12 cellular contexts compared by ENCODE assay signal in the genomic region with DNA sequence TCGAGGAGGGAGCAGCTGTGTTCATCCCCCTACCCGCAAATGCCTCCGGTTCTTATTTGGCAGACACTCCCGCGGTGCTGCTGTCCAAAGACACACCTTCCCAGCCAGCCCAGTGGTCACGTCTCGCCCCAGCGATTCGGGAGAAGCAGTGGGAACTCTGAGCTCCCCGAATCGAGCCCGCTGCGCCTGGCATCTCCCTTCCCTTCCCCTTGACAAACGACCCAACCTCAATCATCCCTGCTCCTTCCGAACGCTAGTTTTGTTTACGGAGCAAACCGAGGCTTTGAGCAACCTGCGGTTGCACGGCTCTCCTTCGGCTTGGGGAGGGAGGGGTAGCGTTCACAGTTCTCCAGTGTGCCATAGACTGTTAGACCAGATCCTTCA. TPM values are rescaled to one million over a fixed set of nuclear protein-coding genes. Genes with fewer than 3 reads are reported as not detected.
A peak's percentile ranks its signal among the peaks of the same experiment; 100 is the strongest.
DNase-seq lines count a peak whose midpoint lies in the region; ATAC-seq, FAIRE-seq and TF ChIP-seq lines count a peak whose summit lies in the region.
"Had no signal": no experiment of that assay in that cellular context is flagged by ENCODE, and none has a peak within 500 bp of the region (broad histone marks: within the 10 kb centered on the region; RNA-seq: fewer than 3 reads in every experiment).

No MANE protein-coding gene starts in this region.

- no peak for TF ChIP-seq POLR2A in heart left ventricle (IDR thresholded peaks at IDR 0.05)
- no peak for TF ChIP-seq POLR2A in H1 (IDR thresholded peaks at IDR 0.05; ENCODE audit: control extremely low read depth in 1 of 2, low read depth in 2 of 2, low read length in 2 of 2)

- WGBS in heart left ventricle, 4 donors, result 0 to 20% (median 10%) methylated on average over 22 of the region's 22 CpGs
- WGBS in H1 (ENCODE audit: extremely low coverage in 1 of 2, insufficient coverage in 1 of 2, insufficient read length in 1 of 2, insufficient replicate concordance in 2 of 2, low coverage in 1 of 2, low lambda C conversion rate in 2 of 2, missing lambda C conversion rate in 1 of 2), 2 experiments, result 0% methylated on average over 10 of the region's 22 CpGs; no CpG with 5 or more reads in 1 of the 2 experiments
- WGBS in mesendoderm (ENCODE audit: extremely low coverage, insufficient coverage, low lambda C conversion rate), result no CpG with 5 or more reads among the region's 22 CpGs
- 2 to 6% methylated on average over 22 of the region's 22 CpGs for WGBS in aorta, 2 donors

- H3K36me3 ChIP-seq in heart left ventricle (no peaks in the 10 kb centered on the region), H1 (ENCODE audit: control insufficient read depth in 2 of 4, insufficient read depth in 4 of 4, low read length in 3 of 4) (no peaks in the 10 kb centered on the region), mesendoderm (ENCODE audit: control insufficient read depth, insufficient read depth, low read length) (no peaks in the 10 kb centered on the region), aorta (ENCODE audit: control insufficient read depth in 1 of 2, insufficient read depth in 2 of 2, low read length in 1 of 2) (no peaks in the 10 kb centered on the region)

- ATAC-seq in heart left ventricle (no peak), Right ventricle myocardium inferior (no peak), aorta (ENCODE audit: low FRiP score) (peak; percentile 24), HG03108 (IDR thresholded peaks at IDR 0.05; ENCODE audit: unreplicated experiment) (no peak), HG03039 (IDR thresholded peaks at IDR 0.05; ENCODE audit: unreplicated experiment) (no peak)
- ATAC-seq: activated T-cell treated with anti-CD3 and anti-CD28 coated beads, Interleukin-2, amount 50 U/mL, for 72 hours; stimulated activated naive CD8-positive, alpha-beta T cell treated with anti-CD3 and anti-CD28 coated beads, Interleukin-15, Interleukin-2, amounts not matched to agents 100 U/mL and 50 U/mL, for 24 hours had no signal

- H3K79me2 ChIP-seq in H1 (ENCODE audit: control insufficient read depth in 1 of 2, insufficient read depth in 2 of 2, low read length in 2 of 2) (no peaks in the 10 kb centered on the region), mesendoderm (ENCODE audit: control insufficient read depth, insufficient read depth, low read length) (no peaks in the 10 kb centered on the region)

- H3K56ac ChIP-seq in H1 (replicated peaks; ENCODE audit: insufficient read length, low read depth, low read length) (no peak overlapping the region), mesendoderm (ENCODE audit: low read length) (peak overlapping the region; percentile 67)

- H3K27me3 ChIP-seq in heart left ventricle (peaks cover 0 to 46% (median 0%) of the 10 kb centered on the region in 9 donors), H1 (replicated peaks in 1 of 4; ENCODE audit: control insufficient read depth in 3 of 4, extremely low read depth in 1 of 4, insufficient read depth in 3 of 4, low read length in 3 of 4) (peaks cover 1 to 22% (median 17%) of the 10 kb centered on the region in 4 experiments), mesendoderm (ENCODE audit: insufficient read depth, low read length, poor library complexity) (no peaks in the 10 kb centered on the region), aorta (ENCODE audit: control insufficient read depth in 1 of 2, insufficient read depth in 2 of 2, low read length in 1 of 2) (no peaks in the 10 kb centered on the region)

- H2BK15ac ChIP-seq in H1 (ENCODE audit: low read length) (no peak overlapping the region), mesendoderm (replicated peaks; ENCODE audit: low read depth) (no peak overlapping the region)

- H3K4me3 ChIP-seq in heart left ventricle (peak overlapping the region in 11 of 12 donors; percentile 7 to 52 (median 41)), H1 (ENCODE audit: extremely low read depth in 1 of 4, insufficient read depth in 2 of 4, low read depth in 3 of 4, low read length in 4 of 4) (peak overlapping the region; percentile 48 to 71 (median 49)), mesendoderm (ENCODE audit: low read length) (peak overlapping the region; percentile 26), aorta (ENCODE audit: low read length in 2 of 2) (no peak overlapping the region)

- CTCF ChIA-PET in H1 (lab: Charles Lee; ENCODE audit: partially characterized antibody), result interaction anchor here (0.6 to 1.1 kb wide), 4 partner anchors 13 to 564 kb away, joined by 3 to 5 read pairs (median 3); no protein-coding TSS in a partner anchor

- POLR2A ChIA-PET in H1 (lab: Charles Lee; ENCODE audit: partially characterized antibody), result no interaction called here

- TF ChIP-seq RAD21 in H1 (IDR thresholded peaks at IDR 0.05 in 1 of 2, conservative IDR thresholded peaks at IDR 0.05 in 1 of 2; ENCODE audit: low read depth in 2 of 2, low read length in 2 of 2), result no peak

- H3K4me1 ChIP-seq in heart left ventricle (peaks cover 0 to 4% (median 0%) of the 10 kb centered on the region in 12 donors), H1 (replicated peaks in 1 of 4; ENCODE audit: control insufficient read depth in 3 of 4, insufficient read depth in 4 of 4, low read length in 3 of 4) (no peaks in the 10 kb centered on the region), mesendoderm (ENCODE audit: control insufficient read depth, low read depth, low read length) (no peaks in the 10 kb centered on the region), aorta (ENCODE audit: control insufficient read depth in 1 of 2, insufficient read depth in 2 of 2, low read length in 2 of 2) (no peaks in the 10 kb centered on the region)

- no peak overlapping the region for H3K14ac ChIP-seq in H1 (ENCODE audit: insufficient read length)

- no peak overlapping the region for H4K91ac ChIP-seq in H1 (replicated peaks; ENCODE audit: insufficient read length, low read length)

- DNase-seq in heart left ventricle (no peak), Right ventricle myocardium inferior (ENCODE audit: missing footprints) (no peak), H1 (ENCODE audit: low read depth in 1 of 2, low spot score in 2 of 2) (peak in 1 of 2 experiments; percentile 50), mesendoderm (no peak), aorta (no peak), NCI-H1930 (lab: John Stamatoyannopoulos, UW) (no peak)
- DNase-seq: activated T-cell treated with anti-CD3 and anti-CD28 coated beads, Interleukin-2, amount 50 U/mL, for 72 hours; CD4-positive, CD25-positive, alpha-beta regulatory T cell; NCI-H1436; stimulated activated naive CD8-positive, alpha-beta T cell treated with anti-CD3 and anti-CD28 coated beads, Interleukin-15, Interleukin-2, amounts not matched to agents 100 U/mL and 50 U/mL, for 24 hours had no signal

- no peaks in the 10 kb centered on the region for H4K20me1 ChIP-seq in H1 (replicated peaks in 1 of 2; ENCODE audit: control insufficient read depth in 1 of 2, insufficient read depth in 2 of 2, low read length in 2 of 2)

- H3K18ac ChIP-seq in H1 (ENCODE audit: extremely low read depth, low read length), result peak overlapping the region; percentile 71; the same call in 1 of the 2 replicates
- no peak overlapping the region for H3K18ac ChIP-seq in mesendoderm (ENCODE audit: low read length)

- no peak overlapping the region for H2BK20ac ChIP-seq in H1 (ENCODE audit: low read length)

- H3K79me1 ChIP-seq in H1 (ENCODE audit: low read depth, low read length) (no peaks in the 10 kb centered on the region), mesendoderm (ENCODE audit: low read length) (no peaks in the 10 kb centered on the region)

- no peak overlapping the region for H3K23ac ChIP-seq in H1 (ENCODE audit: insufficient read length)
- no peak overlapping the region for H3K23ac ChIP-seq in mesendoderm (ENCODE audit: low read length)

- H3K9ac ChIP-seq in H1 (replicated peaks in 1 of 4; ENCODE audit: extremely low read depth in 1 of 4, low read depth in 3 of 4, low read length in 3 of 4) (no peak overlapping the region), mesendoderm (ENCODE audit: low read length) (no peak overlapping the region)

- H3K9me3 ChIP-seq in heart left ventricle (no peaks in the 10 kb centered on the region), H1 (ENCODE audit: insufficient read depth in 2 of 2, low read depth in 1 of 2, low read length in 1 of 2) (no peaks in the 10 kb centered on the region), aorta (ENCODE audit: control insufficient read depth, low read length) (no peaks in the 10 kb centered on the region)

- no peak overlapping the region for H4K8ac ChIP-seq in H1 (ENCODE audit: extremely low read depth, insufficient read depth, low read length)
- no peak overlapping the region for H4K8ac ChIP-seq in mesendoderm (ENCODE audit: low read depth, low read length)

- H2BK5ac ChIP-seq in H1 (ENCODE audit: low read depth, low read length) (no peak overlapping the region; the same call in 1 of the 2 replicates), mesendoderm (ENCODE audit: low read length) (no peak overlapping the region)

- TF ChIP-seq CTCF in heart left ventricle (IDR thresholded peaks at IDR 0.05) (no peak), H1 (IDR thresholded peaks at IDR 0.05; ENCODE audit: control extremely low read depth in 1 of 3, insufficient read depth in 1 of 3, low read depth in 1 of 3, low read length in 3 of 3) (no peak)

- peak overlapping the region; percentile 73 to 77 for H3K4me2 ChIP-seq in H1 (ENCODE audit: insufficient read depth in 1 of 2, low read depth in 2 of 2, low read length in 2 of 2)
- H3K4me2 ChIP-seq in mesendoderm (ENCODE audit: low read length), result peak overlapping the region; percentile 56

- no peak overlapping the region for H4K5ac ChIP-seq in H1 (ENCODE audit: insufficient read length, low read depth, low read length)
- H4K5ac ChIP-seq in mesendoderm (ENCODE audit: low read length), result no peak overlapping the region

- H2AFZ ChIP-seq in H1 (ENCODE audit: low read length), result no peak overlapping the region; the same call in 1 of the 2 replicates

- H2BK120ac ChIP-seq in H1 (replicated peaks; ENCODE audit: low read depth, low read length) (no peak overlapping the region), mesendoderm (ENCODE audit: low read depth, low read length) (no peak overlapping the region)

- H2AK5ac ChIP-seq in H1 (ENCODE audit: low read depth, low read length), result no peak overlapping the region
- H2AK5ac ChIP-seq in mesendoderm (ENCODE audit: low read length), result no peak overlapping the region

- intact Hi-C loops in heart left ventricle (cut with DNase I), result no loop called here
- intact Hi-C loops in Right ventricle myocardium inferior (cut with DNase I), result no loop called here
- intact Hi-C loops in aorta (cut with DNase I), result no loop called here

- TF ChIP-seq EP300 in H1 (IDR thresholded peaks at IDR 0.05; ENCODE audit: borderline replicate concordance in 1 of 2, low read depth in 2 of 2, low read length in 2 of 2), result no peak

- no peak for FAIRE-seq in H1 (lab: Jason Lieb, UNC)

- H2BK12ac ChIP-seq in H1 (ENCODE audit: low read depth, low read length), result no peak overlapping the region

- no peak overlapping the region for H3K27ac ChIP-seq in heart left ventricle
- H3K27ac ChIP-seq in H1 (ENCODE audit: low read depth, low read length), result no peak overlapping the region
- H3K27ac ChIP-seq in mesendoderm (ENCODE audit: low read depth, low read length), result no peak overlapping the region
- no peak overlapping the region for H3K27ac ChIP-seq in aorta (ENCODE audit: low read depth in 1 of 2, low read length in 2 of 2)

- H3K4ac ChIP-seq in H1 (replicated peaks; ENCODE audit: insufficient read length, low read depth, low read length) (no peak overlapping the region), mesendoderm (ENCODE audit: low read depth, low read length) (no peak overlapping the region)

- H3K23me2 ChIP-seq in H1 (ENCODE audit: low read depth, low read length), result peaks cover 8% of the 10 kb centered on the region; the same call in 1 of the 2 replicates

RNA-seq across cellular contexts. Expression of a gene that starts 0.3 kb away (rescaled TPM):
- 1 to 10 TPM in 6 of 9 donors, under 1 TPM in 3; 0.25 to 4.2 (median 2.4) TPM for total RNA-seq in heart left ventricle
- under 1 TPM; 0.07 to 0.61 TPM for polyA plus RNA-seq in heart left ventricle
- 1.2 TPM for total RNA-seq in Right ventricle myocardium inferior
- total RNA-seq in H1 (2021; fragmentation: NEBNext Ultra II Directional; extraction: Animal tissue kit (Norgen Biotek cat#: 25700)), result 0.27 and 0.37 TPM in 2 replicates
- 0.02 and 0.05 TPM in 2 replicates for polyA plus RNA-seq in H1 (2011; rRNA removed)
- polyA plus RNA-seq in H1 (2011; cell fraction: cytosol; rRNA removed), result 0.08 TPM
- polyA plus RNA-seq in H1 (2011; cell fraction: nucleus; rRNA removed), result 0.09 TPM
- polyA plus RNA-seq in H1 (2012, experiment 1 of 2), result 0.07 to 0.20 TPM (median 0.10 TPM) in 4 replicates
- not detected for polyA plus RNA-seq in H1 (2012, experiment 2 of 2)
- polyA plus RNA-seq in H1 (2013, experiment 1 of 2), result 0.18 TPM
- 0.17 TPM for polyA plus RNA-seq in H1 (2013, experiment 2 of 2)
- polyA minus RNA-seq in H1 (2011; rRNA and poly(A)+ RNA removed), result 0.12 and 0.13 TPM in 2 replicates
- polyA minus RNA-seq in H1 (2011; cell fraction: cytosol; rRNA and poly(A)+ RNA removed), result not detected
- polyA minus RNA-seq in H1 (2011; cell fraction: nucleus; rRNA and poly(A)+ RNA removed), result 0.20 TPM
- 0.08 TPM for polyA plus RNA-seq in mesendoderm (2013, experiment 1 of 2)
- polyA plus RNA-seq in mesendoderm (2013, experiment 2 of 2), result 0.10 TPM
- under 1 TPM in 1 of 2 donors, not detected in 1; 0.18 TPM for total RNA-seq in aorta
- not detected for polyA plus RNA-seq in aorta
- total RNA-seq: activated T-cell treated with anti-CD3 and anti-CD28 coated beads, Interleukin-2, amount 50 U/mL, for 72 hours; CD4-positive, CD25-positive, alpha-beta regulatory T cell had no signal
- polyA plus RNA-seq: CD4-positive, CD25-positive, alpha-beta regulatory T cell had no signal

Comparison
In these comparisons a context has a peak if more than half of its experiments do, and no peak if none do; other contexts are left out.
1. H3K4me3 ChIP-seq: peak in heart left ventricle (11 of 12), H1 (4 of 4) and mesendoderm (single experiment); none in aorta (0 of 2).